ENCODE assay signal across 1 cellular context in genomic region chr3:140765246-140765645, GRCh38.
TF ChIP-seq lines count a peak whose summit lies in the region.

No MANE protein-coding gene starts in this region.

TF ChIP-seq in H1, 55 proteins besides CTCF, POLR2A, EP300 and RAD21 (continued from another document):
- TF ChIP-seq E2F6 (IDR thresholded peaks at IDR 0.05), result no peak
- no peak for TF ChIP-seq SIX5 (IDR thresholded peaks at IDR 0.05; ENCODE audit: low read depth, low read length)
- no peak for TF ChIP-seq ATF2 (IDR thresholded peaks at IDR 0.05; ENCODE audit: low read length)
- TF ChIP-seq SIRT6 (IDR thresholded peaks at IDR 0.05; ENCODE audit: low read length), result no peak
TF ChIP-seq in H1: peak in this region for 0.
